1 cellular context compared by ENCODE assay signal in the genomic region with DNA sequence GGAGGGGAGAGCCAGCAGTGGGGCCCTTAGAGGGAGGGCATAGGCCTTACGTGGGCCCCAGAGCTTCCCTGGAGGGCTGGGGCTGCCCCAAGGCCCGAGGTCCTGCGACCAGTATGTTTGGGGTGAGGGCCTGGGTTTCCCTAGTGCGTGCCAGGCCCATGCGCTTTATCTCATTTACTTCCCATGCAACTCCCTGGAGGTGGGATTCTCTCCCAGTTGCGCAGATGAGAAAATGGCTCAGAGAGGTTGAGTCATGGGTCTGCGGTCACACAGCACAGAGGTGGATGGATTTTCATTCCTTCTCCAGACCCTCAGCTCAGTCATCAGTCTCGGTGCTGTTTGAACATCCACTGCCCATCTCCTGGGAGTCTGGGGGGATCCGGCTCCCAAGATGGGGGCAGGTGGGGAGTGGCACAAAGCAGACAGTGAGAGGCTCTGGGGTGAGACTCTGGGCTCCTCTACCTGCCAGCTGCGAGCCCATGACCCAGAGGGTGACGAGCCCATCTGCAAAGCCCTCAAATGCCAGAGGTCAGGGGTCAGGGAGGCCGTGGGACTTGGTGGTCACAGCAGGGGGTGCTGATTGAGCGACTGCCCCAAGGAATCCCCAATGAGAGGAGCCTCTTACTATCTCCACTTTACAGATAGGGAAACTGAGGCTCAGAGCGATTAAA.
TF ChIP-seq lines count a peak whose summit lies in the region.

No MANE protein-coding gene starts in this region.

TF ChIP-seq in K562, 482 proteins besides CTCF, POLR2A, EP300 and RAD21 (continued from another document):
- TF ChIP-seq, protein P1, sequence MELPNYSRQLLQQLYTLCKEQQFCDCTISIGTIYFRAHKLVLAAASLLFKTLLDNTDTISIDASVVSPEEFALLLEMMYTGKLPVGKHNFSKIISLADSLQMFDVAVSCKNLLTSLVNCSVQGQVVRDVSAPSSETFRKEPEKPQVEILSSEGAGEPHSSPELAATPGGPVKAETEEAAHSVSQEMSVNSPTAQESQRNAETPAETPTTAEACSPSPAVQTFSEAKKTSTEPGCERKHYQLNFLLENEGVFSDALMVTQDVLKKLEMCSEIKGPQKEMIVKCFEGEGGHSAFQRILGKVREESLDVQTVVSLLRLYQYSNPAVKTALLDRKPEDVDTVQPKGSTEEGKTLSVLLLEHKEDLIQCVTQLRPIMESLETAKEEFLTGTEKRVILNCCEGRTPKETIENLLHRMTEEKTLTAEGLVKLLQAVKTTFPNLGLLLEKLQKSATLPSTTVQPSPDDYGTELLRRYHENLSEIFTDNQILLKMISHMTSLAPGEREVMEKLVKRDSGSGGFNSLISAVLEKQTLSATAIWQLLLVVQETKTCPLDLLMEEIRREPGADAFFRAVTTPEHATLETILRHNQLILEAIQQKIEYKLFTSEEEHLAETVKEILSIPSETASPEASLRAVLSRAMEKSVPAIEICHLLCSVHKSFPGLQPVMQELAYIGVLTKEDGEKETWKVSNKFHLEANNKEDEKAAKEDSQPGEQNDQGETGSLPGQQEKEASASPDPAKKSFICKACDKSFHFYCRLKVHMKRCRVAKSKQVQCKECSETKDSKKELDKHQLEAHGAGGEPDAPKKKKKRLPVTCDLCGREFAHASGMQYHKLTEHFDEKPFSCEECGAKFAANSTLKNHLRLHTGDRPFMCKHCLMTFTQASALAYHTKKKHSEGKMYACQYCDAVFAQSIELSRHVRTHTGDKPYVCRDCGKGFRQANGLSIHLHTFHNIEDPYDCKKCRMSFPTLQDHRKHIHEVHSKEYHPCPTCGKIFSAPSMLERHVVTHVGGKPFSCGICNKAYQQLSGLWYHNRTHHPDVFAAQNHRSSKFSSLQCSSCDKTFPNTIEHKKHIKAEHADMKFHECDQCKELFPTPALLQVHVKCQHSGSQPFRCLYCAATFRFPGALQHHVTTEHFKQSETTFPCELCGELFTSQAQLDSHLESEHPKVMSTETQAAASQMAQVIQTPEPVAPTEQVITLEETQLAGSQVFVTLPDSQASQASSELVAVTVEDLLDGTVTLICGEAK (IDR thresholded peaks at IDR 0.05), result no peak
- TF ChIP-seq, protein P1 (CRISPR knock-in tag; IDR thresholded peaks at IDR 0.05), result no peak
- TF ChIP-seq KDM1A (IDR thresholded peaks at IDR 0.05) (peak; percentile 14 to 46; a peak in 2 of 4 replicates), CXXC5 (CRISPR knock-in tag; IDR thresholded peaks at IDR 0.05) (no peak), SRSF9 (IDR thresholded peaks at IDR 0.05; ENCODE audit: borderline replicate concordance, low read depth, low read length) (no peak), ZFP36 (IDR thresholded peaks at IDR 0.05; ENCODE audit: low read depth, low read length, partially characterized antibody) (peak; percentile 90), ZNF584 (CRISPR knock-in tag; IDR thresholded peaks at IDR 0.05; ENCODE audit: low read depth) (no peak), PHB2 (IDR thresholded peaks at IDR 0.05; ENCODE audit: low read depth) (no peak), CBFA2T3 (IDR thresholded peaks at IDR 0.05) (no peak), RBM25 (IDR thresholded peaks at IDR 0.05; ENCODE audit: low read depth, low read length, severe bottlenecking) (peak; percentile 76), BCOR (IDR thresholded peaks at IDR 0.05) (peak; percentile 81), ATF7 (IDR thresholded peaks at IDR 0.05) (no peak), HDAC2 (IDR thresholded peaks at IDR 0.05) (0 out of 2 replicates have a peak, but pooled peaks have one; percentile 38), PHB (CRISPR knock-in tag; IDR thresholded peaks at IDR 0.05) (no peak), POLR3A (IDR thresholded peaks at IDR 0.05; ENCODE audit: borderline replicate concordance, extremely low read depth, insufficient read depth, insufficient read length) (no peak), ARID1B (IDR thresholded peaks at IDR 0.05) (no peak), RBM22 (IDR thresholded peaks at IDR 0.05; ENCODE audit: low read depth, low read length, poor library complexity, severe bottlenecking) (no peak)
- TF ChIP-seq, protein P2, sequence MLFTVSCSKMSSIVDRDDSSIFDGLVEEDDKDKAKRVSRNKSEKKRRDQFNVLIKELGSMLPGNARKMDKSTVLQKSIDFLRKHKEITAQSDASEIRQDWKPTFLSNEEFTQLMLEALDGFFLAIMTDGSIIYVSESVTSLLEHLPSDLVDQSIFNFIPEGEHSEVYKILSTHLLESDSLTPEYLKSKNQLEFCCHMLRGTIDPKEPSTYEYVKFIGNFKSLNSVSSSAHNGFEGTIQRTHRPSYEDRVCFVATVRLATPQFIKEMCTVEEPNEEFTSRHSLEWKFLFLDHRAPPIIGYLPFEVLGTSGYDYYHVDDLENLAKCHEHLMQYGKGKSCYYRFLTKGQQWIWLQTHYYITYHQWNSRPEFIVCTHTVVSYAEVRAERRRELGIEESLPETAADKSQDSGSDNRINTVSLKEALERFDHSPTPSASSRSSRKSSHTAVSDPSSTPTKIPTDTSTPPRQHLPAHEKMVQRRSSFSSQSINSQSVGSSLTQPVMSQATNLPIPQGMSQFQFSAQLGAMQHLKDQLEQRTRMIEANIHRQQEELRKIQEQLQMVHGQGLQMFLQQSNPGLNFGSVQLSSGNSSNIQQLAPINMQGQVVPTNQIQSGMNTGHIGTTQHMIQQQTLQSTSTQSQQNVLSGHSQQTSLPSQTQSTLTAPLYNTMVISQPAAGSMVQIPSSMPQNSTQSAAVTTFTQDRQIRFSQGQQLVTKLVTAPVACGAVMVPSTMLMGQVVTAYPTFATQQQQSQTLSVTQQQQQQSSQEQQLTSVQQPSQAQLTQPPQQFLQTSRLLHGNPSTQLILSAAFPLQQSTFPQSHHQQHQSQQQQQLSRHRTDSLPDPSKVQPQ (CRISPR knock-in tag; IDR thresholded peaks at IDR 0.05; ENCODE audit: borderline replicate concordance), result no peak
- TF ChIP-seq, protein P3, sequence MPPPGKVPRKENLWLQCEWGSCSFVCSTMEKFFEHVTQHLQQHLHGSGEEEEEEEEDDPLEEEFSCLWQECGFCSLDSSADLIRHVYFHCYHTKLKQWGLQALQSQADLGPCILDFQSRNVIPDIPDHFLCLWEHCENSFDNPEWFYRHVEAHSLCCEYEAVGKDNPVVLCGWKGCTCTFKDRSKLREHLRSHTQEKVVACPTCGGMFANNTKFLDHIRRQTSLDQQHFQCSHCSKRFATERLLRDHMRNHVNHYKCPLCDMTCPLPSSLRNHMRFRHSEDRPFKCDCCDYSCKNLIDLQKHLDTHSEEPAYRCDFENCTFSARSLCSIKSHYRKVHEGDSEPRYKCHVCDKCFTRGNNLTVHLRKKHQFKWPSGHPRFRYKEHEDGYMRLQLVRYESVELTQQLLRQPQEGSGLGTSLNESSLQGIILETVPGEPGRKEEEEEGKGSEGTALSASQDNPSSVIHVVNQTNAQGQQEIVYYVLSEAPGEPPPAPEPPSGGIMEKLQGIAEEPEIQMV (tag; conservative IDR thresholded peaks at IDR 0.05; ENCODE audit: low read depth), result no peak
- TF ChIP-seq, protein P4, sequence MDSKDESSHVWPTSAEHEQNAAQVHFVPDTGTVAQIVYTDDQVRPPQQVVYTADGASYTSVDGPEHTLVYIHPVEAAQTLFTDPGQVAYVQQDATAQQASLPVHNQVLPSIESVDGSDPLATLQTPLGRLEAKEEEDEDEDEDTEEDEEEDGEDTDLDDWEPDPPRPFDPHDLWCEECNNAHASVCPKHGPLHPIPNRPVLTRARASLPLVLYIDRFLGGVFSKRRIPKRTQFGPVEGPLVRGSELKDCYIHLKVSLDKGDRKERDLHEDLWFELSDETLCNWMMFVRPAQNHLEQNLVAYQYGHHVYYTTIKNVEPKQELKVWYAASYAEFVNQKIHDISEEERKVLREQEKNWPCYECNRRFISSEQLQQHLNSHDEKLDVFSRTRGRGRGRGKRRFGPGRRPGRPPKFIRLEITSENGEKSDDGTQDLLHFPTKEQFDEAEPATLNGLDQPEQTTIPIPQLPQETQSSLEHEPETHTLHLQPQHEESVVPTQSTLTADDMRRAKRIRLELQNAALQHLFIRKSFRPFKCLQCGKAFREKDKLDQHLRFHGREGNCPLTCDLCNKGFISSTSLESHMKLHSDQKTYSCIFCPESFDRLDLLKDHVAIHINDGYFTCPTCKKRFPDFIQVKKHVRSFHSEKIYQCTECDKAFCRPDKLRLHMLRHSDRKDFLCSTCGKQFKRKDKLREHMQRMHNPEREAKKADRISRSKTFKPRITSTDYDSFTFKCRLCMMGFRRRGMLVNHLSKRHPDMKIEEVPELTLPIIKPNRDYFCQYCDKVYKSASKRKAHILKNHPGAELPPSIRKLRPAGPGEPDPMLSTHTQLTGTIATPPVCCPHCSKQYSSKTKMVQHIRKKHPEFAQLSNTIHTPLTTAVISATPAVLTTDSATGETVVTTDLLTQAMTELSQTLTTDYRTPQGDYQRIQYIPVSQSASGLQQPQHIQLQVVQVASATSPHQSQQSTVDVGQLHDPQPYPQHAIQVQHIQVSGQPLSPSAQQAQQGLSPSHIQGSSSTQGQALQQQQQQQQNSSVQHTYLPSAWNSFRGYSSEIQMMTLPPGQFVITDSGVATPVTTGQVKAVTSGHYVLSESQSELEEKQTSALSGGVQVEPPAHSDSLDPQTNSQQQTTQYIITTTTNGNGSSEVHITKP (IDR thresholded peaks at IDR 0.05; ENCODE audit: partially characterized antibody), result no peak
- TF ChIP-seq, protein P5, sequence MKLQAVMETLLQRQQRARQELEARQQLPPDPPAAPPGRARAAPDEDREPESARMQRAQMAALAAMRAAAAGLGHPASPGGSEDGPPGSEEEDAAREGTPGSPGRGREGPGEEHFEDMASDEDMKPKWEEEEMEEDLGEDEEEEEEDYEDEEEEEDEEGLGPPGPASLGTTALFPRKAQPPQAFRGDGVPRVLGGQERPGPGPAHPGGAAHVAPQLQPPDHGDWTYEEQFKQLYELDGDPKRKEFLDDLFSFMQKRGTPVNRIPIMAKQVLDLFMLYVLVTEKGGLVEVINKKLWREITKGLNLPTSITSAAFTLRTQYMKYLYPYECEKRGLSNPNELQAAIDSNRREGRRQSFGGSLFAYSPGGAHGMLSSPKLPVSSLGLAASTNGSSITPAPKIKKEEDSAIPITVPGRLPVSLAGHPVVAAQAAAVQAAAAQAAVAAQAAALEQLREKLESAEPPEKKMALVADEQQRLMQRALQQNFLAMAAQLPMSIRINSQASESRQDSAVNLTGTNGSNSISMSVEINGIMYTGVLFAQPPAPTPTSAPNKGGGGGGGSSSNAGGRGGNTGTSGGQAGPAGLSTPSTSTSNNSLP (IDR thresholded peaks at IDR 0.05; ENCODE audit: borderline replicate concordance, low read depth, low read length), result no peak
